Comparison of ENCODE assay signal across 9 cellular contexts in genomic region chrX:23855569-23855968, GRCh38.
"Had no signal": no experiment of that assay in that cellular context is flagged by ENCODE, and none has a peak within 500 bp of the region (broad histone marks: within the 10 kb centered on the region; RNA-seq: fewer than 3 reads in every experiment).

No MANE protein-coding gene starts in this region.

- H3K27ac ChIP-seq: cardiac muscle cell had no signal

- DNase-seq: activated CD4-positive, CD25-positive, alpha-beta regulatory T cell treated with anti-CD3 and anti-CD28 coated beads, Interleukin-2, amount 50 U/mL, for 72 hours; activated naive CD4-positive, alpha-beta T cell treated with anti-CD3 and anti-CD28 coated beads, Interleukin-2, amount 10 ng/mL, durations not matched to agents 7 days and 5 days; activated T-cell treated with anti-CD3 and anti-CD28 coated beads for 4 hours; mesendoderm; natural killer cell; stimulated activated naive CD8-positive, alpha-beta T cell treated with anti-CD3 and anti-CD28 coated beads, Interleukin-15, amount 100 ng/mL, for 72 hours; T-cell; T-helper 9 cell had no signal

- H3K27me3 ChIP-seq: cardiac muscle cell had no signal

- ATAC-seq: natural killer cell; stimulated activated naive CD8-positive, alpha-beta T cell treated with anti-CD3 and anti-CD28 coated beads, Interleukin-15, amount 100 ng/mL, for 72 hours; T-cell had no signal

- H3K4me3 ChIP-seq: cardiac muscle cell had no signal
